ENCODE assay signal across 17 cellular contexts in the genomic region with DNA sequence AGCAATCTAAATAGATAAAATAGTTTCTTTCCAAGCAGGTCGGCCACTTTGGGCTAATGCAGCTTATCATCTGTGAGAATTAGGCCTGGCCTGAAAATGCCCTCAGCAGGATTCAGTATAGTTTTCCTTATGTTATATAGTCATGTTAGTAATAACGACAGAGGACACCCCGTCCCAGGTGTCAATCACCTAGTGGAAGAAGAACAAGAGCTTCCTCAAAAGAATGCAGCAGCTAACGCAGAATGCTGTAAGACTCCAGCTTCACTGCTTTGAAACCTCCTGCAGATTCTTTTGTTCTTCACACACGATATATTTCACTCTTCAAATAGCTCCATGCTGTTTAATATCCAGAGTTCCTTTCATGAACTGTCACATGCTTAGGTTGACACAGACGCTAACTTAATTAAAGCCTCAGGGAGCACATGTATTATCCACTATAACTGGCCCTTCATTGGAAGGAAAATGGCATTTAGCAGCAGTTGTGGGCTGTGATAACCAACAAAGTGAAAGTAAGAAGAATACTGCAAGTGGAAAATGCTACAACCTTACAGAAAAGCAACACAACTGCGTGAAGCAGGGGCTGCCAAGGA.
A peak's percentile ranks its signal among the peaks of the same experiment; 100 is the strongest.
DNase-seq lines count a peak whose midpoint lies in the region; ATAC-seq and TF ChIP-seq lines count a peak whose summit lies in the region.
"Had no signal": no experiment of that assay in that cellular context is flagged by ENCODE, and none has a peak within 500 bp of the region (broad histone marks: within the 10 kb centered on the region; RNA-seq: fewer than 3 reads in every experiment).

No MANE protein-coding gene starts in this region.

- intact Hi-C loops in left ventricle myocardium superior (cut with micrococcal nuclease) (no loop called here), sigmoid colon (cut with DNase I) (no loop called here)

- H3K27me3 ChIP-seq in sigmoid colon: no peaks in the 10 kb centered on the region
- H3K27me3 ChIP-seq: pancreas had no signal

- H3K9me3 ChIP-seq in sigmoid colon: peaks cover 0 to 3% (median 0%) of the 10 kb centered on the region in 4 donors
- H3K9me3 ChIP-seq: pancreas had no signal

- 74 to 79% methylated on average over 7 of the region's 7 CpGs for WGBS in sigmoid colon, 2 donors

- peak; percentile 20 for ATAC-seq in left ventricle myocardium superior
- ATAC-seq: stimulated activated naive CD8-positive, alpha-beta T cell treated with anti-CD3 and anti-CD28 coated beads, Interleukin-15, amount 100 ng/mL, for 72 hours had no signal

- TF ChIP-seq CTCF in sigmoid colon (IDR thresholded peaks at IDR 0.05): no peak

- no peak for TF ChIP-seq POLR2A in sigmoid colon (IDR thresholded peaks at IDR 0.05)

- H3K4me3 ChIP-seq in sigmoid colon: peak overlapping the region in 3 of 4 donors; percentile 2 to 27 (median 9)
- H3K4me3 ChIP-seq: pancreas had no signal

- no peaks in the 10 kb centered on the region for H3K36me3 ChIP-seq in sigmoid colon
- H3K36me3 ChIP-seq: pancreas had no signal

- no peak for TF ChIP-seq EP300 in sigmoid colon (IDR thresholded peaks at IDR 0.05)

- peaks cover 0 to 16% (median 7%) of the 10 kb centered on the region in 4 donors for H3K4me1 ChIP-seq in sigmoid colon
- H3K4me1 ChIP-seq: pancreas had no signal

- peak; percentile 24 to 90 (median 46) for DNase-seq in NCI-H1417 (lab: John Stamatoyannopoulos, UW)
- peak; percentile 53 for DNase-seq in SK-N-DZ (ENCODE audit: low spot score)
- DNase-seq in left ventricle myocardium superior: no peak
- DNase-seq in sigmoid colon: no peak
- no peak for DNase-seq in activated CD4-positive, CD25-positive, alpha-beta regulatory T cell (lab: John Stamatoyannopoulos, UW)
- DNase-seq in cerebellum (ENCODE audit: low spot score): no peak
- DNase-seq in DMS 273 (lab: John Stamatoyannopoulos, UW; ENCODE audit: unreplicated experiment): no peak
- DNase-seq in NCI-H1105 (lab: John Stamatoyannopoulos, UW): no peak
- DNase-seq: activated CD8-positive, alpha-beta memory T cell treated with anti-CD3 and anti-CD28 coated beads for 24 hours; activated naive CD4-positive, alpha-beta T cell treated with anti-CD3 and anti-CD28 coated beads for 36 hours; CD4-positive, CD25-positive, alpha-beta regulatory T cell; GDM1; KBM-7; NCI-H2171; pancreas; stimulated activated naive CD8-positive, alpha-beta T cell treated with anti-CD3 and anti-CD28 coated beads, Interleukin-15, amount 100 ng/mL, for 72 hours; T1000 had no signal

- peak overlapping the region in 3 of 4 donors; percentile 1 to 20 (median 18) for H3K27ac ChIP-seq in sigmoid colon
- H3K27ac ChIP-seq: pancreas had no signal

Comparison
In these comparisons a context has a peak if more than half of its experiments do, and no peak if none do; other contexts are left out.
1. DNase-seq: peak in NCI-H1417 (3 of 3) and SK-N-DZ (single experiment); none in left ventricle myocardium superior (single experiment), sigmoid colon (single experiment), activated CD4-positive, CD25-positive, alpha-beta regulatory T cell (0 of 4), cerebellum (single experiment), DMS 273 (single experiment) and NCI-H1105 (single experiment).